ENCODE assay signal across 10 cellular contexts in genomic region chr15:43516185-43516584, GRCh38. TPM values are rescaled to one million over a fixed set of nuclear protein-coding genes. Genes with fewer than 3 reads are reported as not detected.
DNase-seq lines count a peak whose midpoint lies in the region; ATAC-seq and TF ChIP-seq lines count a peak whose summit lies in the region.
"Had no signal": no experiment of that assay in that cellular context is flagged by ENCODE, and none has a peak within 500 bp of the region (broad histone marks: within the 10 kb centered on the region; RNA-seq: fewer than 3 reads in every experiment).

No MANE protein-coding gene starts in this region.

- H4K20me1 ChIP-seq in fibroblast of lung (ENCODE audit: control insufficient read depth, extremely low read depth, insufficient read depth, low read length), result no peaks in the 10 kb centered on the region

- H3K9me3 ChIP-seq in AG04450 (ENCODE audit: control insufficient read depth, insufficient read depth, low read length), result no peaks in the 10 kb centered on the region
- H3K9me3 ChIP-seq in MG63, result no peaks in the 10 kb centered on the region
- no peaks in the 10 kb centered on the region for H3K9me3 ChIP-seq in fibroblast of lung (ENCODE audit: control insufficient read depth, insufficient read depth, low read depth, low read length)
- no peaks in the 10 kb centered on the region for H3K9me3 ChIP-seq in neuron (ENCODE audit: low read length)

- H3K79me2 ChIP-seq in fibroblast of lung (ENCODE audit: control insufficient read depth, insufficient read depth, low read length), result peaks cover 37% of the 10 kb centered on the region

- no peaks in the 10 kb centered on the region for H3K9me3 Mint-ChIP-seq in activated naive CD8-positive, alpha-beta T cell treated with anti-CD3 and anti-CD28 coated beads, Interleukin-2, amount 50 U/mL, for 24 hours
- H3K9me3 Mint-ChIP-seq: CD8-positive, alpha-beta memory T cell had no signal

- POLR2A ChIA-PET in AG04450 (lab: Yijun Ruan, JAX), result interaction anchor here (1.1 to 1.3 kb wide), 2 partner anchors 10 to 76 kb away, joined by 3 to 4 read pairs; no protein-coding TSS in a partner anchor

- DNase-seq in AG04450 (ENCODE audit: low read depth, low spot score), result no peak
- peak; percentile 70 for DNase-seq in MG63
- peak; percentile 45 to 66 for DNase-seq in fibroblast of lung (ENCODE audit: low read depth in 2 of 2)
- DNase-seq in NOMO-1 treated with DMSO at 0.1 percent for 48 hours (lab: John Stamatoyannopoulos, UW; ENCODE audit: unreplicated experiment), result no peak
- DNase-seq in activated naive CD8-positive, alpha-beta T cell treated with anti-CD3 and anti-CD28 coated beads, Interleukin-2, amount 50 U/mL, for 24 hours, result no peak
- DNase-seq in brain microvascular endothelial cell, result no peak
- DNase-seq: CD8-positive, alpha-beta memory T cell; retina had no signal

- no peaks in the 10 kb centered on the region for H3K36me3 ChIP-seq in MG63
- H3K36me3 ChIP-seq in fibroblast of lung (ENCODE audit: control insufficient read depth, insufficient read depth, low read length), result peaks cover 7% of the 10 kb centered on the region
- H3K36me3 ChIP-seq in neuron (ENCODE audit: insufficient read depth, low read length), result peaks cover 9% of the 10 kb centered on the region
- H3K36me3 ChIP-seq in brain microvascular endothelial cell (replicated peaks), result peaks cover 6% of the 10 kb centered on the region

- H3K9ac ChIP-seq in fibroblast of lung (ENCODE audit: insufficient read depth, low read length), result no peak overlapping the region

- H3K4me3 ChIP-seq in AG04450 (ENCODE audit: low read depth, low read length) (peak overlapping the region; percentile 98), MG63 (no peak overlapping the region), fibroblast of lung (replicated peaks in 1 of 4; ENCODE audit: control extremely low read depth in 1 of 4, insufficient read depth in 1 of 4, low read depth in 3 of 4, low read length in 4 of 4) (peak overlapping the region in 3 of 4 experiments; percentile 64 to 99 (median 93)), neuron (ENCODE audit: low read length) (peak overlapping the region; percentile 55), brain microvascular endothelial cell (ENCODE audit: low read depth, low read length) (no peak overlapping the region)

- ATAC-seq in activated naive CD8-positive, alpha-beta T cell treated with anti-CD3 and anti-CD28 coated beads, Interleukin-2, amount 50 U/mL, for 24 hours, result no peak
- no peak for ATAC-seq in HG03108 (IDR thresholded peaks at IDR 0.05; ENCODE audit: unreplicated experiment)

- H3K36me3 Mint-ChIP-seq in activated naive CD8-positive, alpha-beta T cell treated with anti-CD3 and anti-CD28 coated beads, Interleukin-2, amount 50 U/mL, for 24 hours (ENCODE audit: low read depth), result no peaks in the 10 kb centered on the region
- H3K36me3 Mint-ChIP-seq: CD8-positive, alpha-beta memory T cell had no signal

- H2AFZ ChIP-seq in fibroblast of lung (ENCODE audit: low read length) (no peak overlapping the region), neuron (ENCODE audit: low read depth, low read length) (no peak overlapping the region)

- no peaks in the 10 kb centered on the region for H3K27me3 ChIP-seq in AG04450 (ENCODE audit: control insufficient read depth, insufficient read depth, low read length)
- no peaks in the 10 kb centered on the region for H3K27me3 ChIP-seq in MG63
- no peaks in the 10 kb centered on the region for H3K27me3 ChIP-seq in fibroblast of lung (ENCODE audit: control insufficient read depth, insufficient read depth, low read length)
- no peaks in the 10 kb centered on the region for H3K27me3 ChIP-seq in neuron (ENCODE audit: insufficient read depth, low read length)
- H3K27me3 ChIP-seq in brain microvascular endothelial cell (replicated peaks), result no peaks in the 10 kb centered on the region

- H3K27ac Mint-ChIP-seq in activated naive CD8-positive, alpha-beta T cell treated with anti-CD3 and anti-CD28 coated beads, Interleukin-2, amount 50 U/mL, for 24 hours, result no peak overlapping the region

- CTCF ChIA-PET in AG04450 (lab: Charles Lee), result interaction anchor here (1.3 kb wide), 1 partner anchor 75 kb away, joined by 7 read pairs; no protein-coding TSS in a partner anchor

- in situ Hi-C loops in brain microvascular endothelial cell (cut with HindIII; ENCODE audit: low pct_ligation_motif_present, low sequenced_read_pairs), result no loop called here

- peaks cover 37% of the 10 kb centered on the region for H3K4me1 ChIP-seq in fibroblast of lung (ENCODE audit: control insufficient read depth, extremely low read depth, insufficient read depth, low read length)
- H3K4me1 ChIP-seq in neuron (ENCODE audit: insufficient read depth, low read length), result peaks cover 65% of the 10 kb centered on the region

- no peak for TF ChIP-seq CTCF in AG04450 (IDR thresholded peaks at IDR 0.05; ENCODE audit: low read depth, low read length)
- TF ChIP-seq CTCF in fibroblast of lung (conservative IDR thresholded peaks at IDR 0.05 in 1 of 2, IDR thresholded peaks at IDR 0.05 in 1 of 2; ENCODE audit: low read depth in 1 of 2, low read length in 2 of 2), result no peak
- TF ChIP-seq CTCF in brain microvascular endothelial cell (IDR thresholded peaks at IDR 0.05; ENCODE audit: low read depth, low read length, missing control alignments), result no peak

- H3K27me3 Mint-ChIP-seq in activated naive CD8-positive, alpha-beta T cell treated with anti-CD3 and anti-CD28 coated beads, Interleukin-2, amount 50 U/mL, for 24 hours, result peaks cover 28% of the 10 kb centered on the region

- peaks cover 43% of the 10 kb centered on the region for H3K4me1 Mint-ChIP-seq in activated naive CD8-positive, alpha-beta T cell treated with anti-CD3 and anti-CD28 coated beads, Interleukin-2, amount 50 U/mL, for 24 hours

- H3K4me2 ChIP-seq in fibroblast of lung (ENCODE audit: extremely low read depth, insufficient read depth, low read length), result peak overlapping the region; percentile 99

- H3K4me3 Mint-ChIP-seq in activated naive CD8-positive, alpha-beta T cell treated with anti-CD3 and anti-CD28 coated beads, Interleukin-2, amount 50 U/mL, for 24 hours, result no peak overlapping the region

- H3K27ac ChIP-seq in AG04450 (ENCODE audit: low read depth, low read length) (peak overlapping the region; percentile 75), fibroblast of lung (ENCODE audit: insufficient read depth, low read length) (peak overlapping the region; percentile 93), brain microvascular endothelial cell (no peak overlapping the region)

RNA-seq across cellular contexts. Expression of gene MAP1A, which starts 1.2 kb away (rescaled TPM):
- polyA plus RNA-seq in AG04450 (2011; rRNA removed) (48.5 and 52.9 TPM in 2 replicates), fibroblast of lung (51.2 and 66.1 TPM in 2 replicates)
- 181 and 203 TPM in 2 replicates for polyA minus RNA-seq in AG04450 (2011; rRNA and poly(A)+ RNA removed)
- total RNA-seq in MG63 (2014; rRNA removed; shearing (Covaris generic); ENCODE audit: low replicate concordance), result 0.74 and 2.3 TPM in 2 replicates
- 70.4 and 201 TPM in 2 replicates for total RNA-seq in fibroblast of lung
- polyA plus RNA-seq in fibroblast of lung (2012), result 97.9 and 99.1 TPM in 2 replicates
- polyA minus RNA-seq in fibroblast of lung (ENCODE audit: low replicate concordance), result 385 and 456 TPM in 2 replicates

RNA-seq across cellular contexts. Expression of gene TP53BP1, which starts 23.2 kb away (rescaled TPM):
- polyA plus RNA-seq in AG04450 (2011; rRNA removed) (76.6 and 85.6 TPM in 2 replicates), fibroblast of lung (38.8 and 39.8 TPM in 2 replicates)
- polyA minus RNA-seq in AG04450 (2011; rRNA and poly(A)+ RNA removed), result 151 and 161 TPM in 2 replicates
- 45.8 and 52.6 TPM in 2 replicates for total RNA-seq in MG63 (2014; rRNA removed; shearing (Covaris generic); ENCODE audit: low replicate concordance)
- 79.9 and 132 TPM in 2 replicates for total RNA-seq in fibroblast of lung
- 26.1 and 26.6 TPM in 2 replicates for polyA plus RNA-seq in fibroblast of lung (2012)
- polyA minus RNA-seq in fibroblast of lung (ENCODE audit: low replicate concordance), result 52.3 and 109 TPM in 2 replicates

Comparison
In these comparisons a context has a peak if more than half of its experiments do, and no peak if none do; other contexts are left out.
1. DNase-seq: peak in MG63 (single experiment) and fibroblast of lung (2 of 2); none in AG04450 (single experiment), NOMO-1 treated with DMSO at 0.1 percent for 48 hours (single experiment), activated naive CD8-positive, alpha-beta T cell treated with anti-CD3 and anti-CD28 coated beads, Interleukin-2, amount 50 U/mL, for 24 hours (single experiment) and brain microvascular endothelial cell (single experiment).
2. H3K4me3 ChIP-seq: peak in AG04450 (single experiment), fibroblast of lung (3 of 4) and neuron (single experiment); none in MG63 (single experiment) and brain microvascular endothelial cell (single experiment).
3. RNA of gene MAP1A, which starts 1.2 kb away (total RNA-seq): 70.4 to 201 TPM in fibroblast of lung; 0.74 to 2.3 TPM in MG63; every median in the first group is over 10 times any median in the second.